1 cellular context compared by ENCODE assay signal in the genomic region with DNA sequence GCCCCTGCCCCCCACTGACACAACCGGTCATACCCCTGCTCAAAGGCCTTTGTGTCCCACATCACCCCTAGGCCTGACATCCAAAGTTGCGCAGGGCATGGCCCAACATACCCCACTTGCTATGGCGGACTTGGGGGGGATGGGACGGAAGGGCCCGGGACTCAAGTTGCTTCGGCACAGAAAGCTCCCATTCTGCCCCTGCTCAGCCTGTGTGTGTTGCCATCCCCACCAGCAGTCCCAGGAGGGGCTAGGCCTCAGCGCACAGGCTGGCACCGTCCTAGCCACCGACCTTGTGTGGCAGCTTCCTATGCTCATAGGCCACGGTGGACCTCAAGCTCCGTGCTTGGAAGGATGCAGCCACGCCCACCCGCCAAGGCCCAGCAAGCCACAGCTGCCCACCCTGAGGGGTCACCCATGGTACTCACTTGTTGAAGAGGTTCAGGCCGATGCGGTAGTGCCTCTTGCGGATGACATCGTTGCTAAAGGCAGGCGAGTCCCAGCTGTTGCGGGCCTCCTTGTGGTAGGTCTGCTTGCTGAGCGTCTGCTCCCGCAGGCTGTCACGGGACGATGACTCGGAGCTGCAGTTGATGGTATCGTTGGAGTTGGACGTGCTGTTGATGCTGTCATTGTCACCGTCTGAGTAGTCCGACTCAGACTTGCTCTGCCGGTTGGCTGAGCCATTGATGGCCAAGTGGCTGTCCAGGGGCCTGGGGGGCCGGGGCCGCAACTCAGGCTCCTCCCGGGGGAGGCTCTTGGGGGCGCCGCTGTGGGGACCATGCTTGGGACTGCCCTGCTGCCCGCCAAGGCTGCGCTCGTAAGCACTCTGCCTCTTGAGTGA.
TF ChIP-seq lines count a peak whose summit lies in the region.

No MANE protein-coding gene starts in this region.

TF ChIP-seq in K562, 482 proteins besides CTCF, POLR2A, EP300 and RAD21 (continued from another document):
- TF ChIP-seq SAP30 (IDR thresholded peaks at IDR 0.05; ENCODE audit: borderline replicate concordance, insufficient read depth, low read depth, low read length, poor library complexity, severe bottlenecking) = no peak
- peak; percentile 69; the same call in 1 of the 2 replicates for TF ChIP-seq TOE1 (IDR thresholded peaks at IDR 0.05; ENCODE audit: borderline replicate concordance)
- no peak for TF ChIP-seq TOE1 (CRISPR knock-in tag; IDR thresholded peaks at IDR 0.05; ENCODE audit: borderline replicate concordance, low read depth)
- no peak for TF ChIP-seq NR4A1 (CRISPR knock-in tag; IDR thresholded peaks at IDR 0.05)
- TF ChIP-seq NR4A1 (tag; IDR thresholded peaks at IDR 0.05) = peak; percentile 61; the same call in 1 of the 2 replicates
- 0 out of 2 replicates have a peak, but pooled peaks have one; percentile 28 for TF ChIP-seq SMARCE1 (IDR thresholded peaks at IDR 0.05)
- 0 out of 2 replicates have a peak, but pooled peaks have one; percentile 42 for TF ChIP-seq SMAD3 (CRISPR knock-in tag; conservative IDR thresholded peaks at IDR 0.05)
- no peak for TF ChIP-seq ZNF212 (CRISPR knock-in tag; IDR thresholded peaks at IDR 0.05)
- TF ChIP-seq ZNF589 (CRISPR knock-in tag; IDR thresholded peaks at IDR 0.05; ENCODE audit: low read depth) = peak; percentile 72; the same call in 1 of the 2 replicates
- peak; percentile 88 for TF ChIP-seq CXXC5 (CRISPR knock-in tag; IDR thresholded peaks at IDR 0.05)
- peak; percentile 94 for TF ChIP-seq FOSL1 (tag; conservative IDR thresholded peaks at IDR 0.05)
- peak; percentile 72; the same call in 1 of the 2 replicates for TF ChIP-seq MEF2D (tag; conservative IDR thresholded peaks at IDR 0.05; ENCODE audit: low read depth)
- no peak for TF ChIP-seq ZNF668 (CRISPR knock-in tag; IDR thresholded peaks at IDR 0.05)
- peak; percentile 73 for TF ChIP-seq CREM (IDR thresholded peaks at IDR 0.05; ENCODE audit: low read depth)
- TF ChIP-seq ZBTB17 (CRISPR knock-in tag; IDR thresholded peaks at IDR 0.05) = peak; percentile 47; the same call in 1 of the 2 replicates
- peak; percentile 99 for TF ChIP-seq BHLHE40 (IDR thresholded peaks at IDR 0.05; ENCODE audit: low read length)
- TF ChIP-seq EHMT2 (IDR thresholded peaks at IDR 0.05) = no peak
- 0 out of 2 replicates have a peak, but pooled peaks have one; percentile 14 for TF ChIP-seq BCOR (IDR thresholded peaks at IDR 0.05)
- TF ChIP-seq, protein P1, sequence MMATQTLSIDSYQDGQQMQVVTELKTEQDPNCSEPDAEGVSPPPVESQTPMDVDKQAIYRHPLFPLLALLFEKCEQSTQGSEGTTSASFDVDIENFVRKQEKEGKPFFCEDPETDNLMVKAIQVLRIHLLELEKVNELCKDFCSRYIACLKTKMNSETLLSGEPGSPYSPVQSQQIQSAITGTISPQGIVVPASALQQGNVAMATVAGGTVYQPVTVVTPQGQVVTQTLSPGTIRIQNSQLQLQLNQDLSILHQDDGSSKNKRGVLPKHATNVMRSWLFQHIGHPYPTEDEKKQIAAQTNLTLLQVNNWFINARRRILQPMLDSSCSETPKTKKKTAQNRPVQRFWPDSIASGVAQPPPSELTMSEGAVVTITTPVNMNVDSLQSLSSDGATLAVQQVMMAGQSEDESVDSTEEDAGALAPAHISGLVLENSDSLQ (IDR thresholded peaks at IDR 0.05) = peak; percentile 39; the same call in 1 of the 2 replicates
- TF ChIP-seq, protein P2, sequence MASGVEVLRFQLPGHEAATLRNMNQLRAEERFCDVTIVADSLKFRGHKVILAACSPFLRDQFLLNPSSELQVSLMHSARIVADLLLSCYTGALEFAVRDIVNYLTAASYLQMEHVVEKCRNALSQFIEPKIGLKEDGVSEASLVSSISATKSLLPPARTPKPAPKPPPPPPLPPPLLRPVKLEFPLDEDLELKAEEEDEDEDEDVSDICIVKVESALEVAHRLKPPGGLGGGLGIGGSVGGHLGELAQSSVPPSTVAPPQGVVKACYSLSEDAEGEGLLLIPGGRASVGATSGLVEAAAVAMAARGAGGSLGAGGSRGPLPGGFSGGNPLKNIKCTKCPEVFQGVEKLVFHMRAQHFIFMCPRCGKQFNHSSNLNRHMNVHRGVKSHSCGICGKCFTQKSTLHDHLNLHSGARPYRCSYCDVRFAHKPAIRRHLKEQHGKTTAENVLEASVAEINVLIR (CRISPR knock-in tag; IDR thresholded peaks at IDR 0.05) = 0 out of 2 replicates have a peak, but pooled peaks have one; percentile 6
- 0 out of 2 replicates have a peak, but pooled peaks have one; percentile 25 for TF ChIP-seq ZNF644 (tag; IDR thresholded peaks at IDR 0.05; ENCODE audit: low read depth)
- no peak for TF ChIP-seq EZH2 (IDR thresholded peaks at IDR 0.05; ENCODE audit: borderline replicate concordance, low read depth, low read length)
- peak; percentile 91 for TF ChIP-seq ATF7 (IDR thresholded peaks at IDR 0.05)
- TF ChIP-seq SMARCA4 (IDR thresholded peaks at IDR 0.05) = 0 out of 2 replicates have a peak, but pooled peaks have one; percentile 51
- no peak for TF ChIP-seq CREB1 (IDR thresholded peaks at IDR 0.05)
- peak; percentile 61; the same call in 1 of the 2 replicates for TF ChIP-seq CREB1 (CRISPR knock-in tag; IDR thresholded peaks at IDR 0.05)
- peak; percentile 59; the same call in 1 of the 2 replicates for TF ChIP-seq CTBP1 (IDR thresholded peaks at IDR 0.05; ENCODE audit: borderline replicate concordance)
- TF ChIP-seq ARID1B (IDR thresholded peaks at IDR 0.05) = peak; percentile 55
- TF ChIP-seq, protein P3, sequence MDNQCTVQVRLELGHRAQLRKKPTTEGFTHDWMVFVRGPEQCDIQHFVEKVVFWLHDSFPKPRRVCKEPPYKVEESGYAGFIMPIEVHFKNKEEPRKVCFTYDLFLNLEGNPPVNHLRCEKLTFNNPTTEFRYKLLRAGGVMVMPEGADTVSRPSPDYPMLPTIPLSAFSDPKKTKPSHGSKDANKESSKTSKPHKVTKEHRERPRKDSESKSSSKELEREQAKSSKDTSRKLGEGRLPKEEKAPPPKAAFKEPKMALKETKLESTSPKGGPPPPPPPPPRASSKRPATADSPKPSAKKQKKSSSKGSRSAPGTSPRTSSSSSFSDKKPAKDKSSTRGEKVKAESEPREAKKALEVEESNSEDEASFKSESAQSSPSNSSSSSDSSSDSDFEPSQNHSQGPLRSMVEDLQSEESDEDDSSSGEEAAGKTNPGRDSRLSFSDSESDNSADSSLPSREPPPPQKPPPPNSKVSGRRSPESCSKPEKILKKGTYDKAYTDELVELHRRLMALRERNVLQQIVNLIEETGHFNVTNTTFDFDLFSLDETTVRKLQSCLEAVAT (IDR thresholded peaks at IDR 0.05) = peak in 1 of 2 experiments; percentile 94; a peak in 2 of 4 replicates
- TF ChIP-seq, protein P4, sequence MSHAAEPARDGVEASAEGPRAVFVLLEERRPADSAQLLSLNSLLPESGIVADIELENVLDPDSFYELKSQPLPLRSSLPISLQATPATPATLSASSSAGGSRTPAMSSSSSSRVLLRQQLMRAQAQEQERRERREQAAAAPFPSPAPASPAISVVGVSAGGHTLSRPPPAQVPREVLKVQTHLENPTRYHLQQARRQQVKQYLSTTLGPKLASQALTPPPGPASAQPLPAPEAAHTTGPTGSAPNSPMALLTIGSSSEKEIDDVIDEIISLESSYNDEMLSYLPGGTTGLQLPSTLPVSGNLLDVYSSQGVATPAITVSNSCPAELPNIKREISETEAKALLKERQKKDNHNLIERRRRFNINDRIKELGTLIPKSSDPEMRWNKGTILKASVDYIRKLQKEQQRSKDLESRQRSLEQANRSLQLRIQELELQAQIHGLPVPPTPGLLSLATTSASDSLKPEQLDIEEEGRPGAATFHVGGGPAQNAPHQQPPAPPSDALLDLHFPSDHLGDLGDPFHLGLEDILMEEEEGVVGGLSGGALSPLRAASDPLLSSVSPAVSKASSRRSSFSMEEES (CRISPR knock-in tag; IDR thresholded peaks at IDR 0.05) = 0 out of 2 replicates have a peak, but pooled peaks have one; percentile 28
- TF ChIP-seq, protein P5, sequence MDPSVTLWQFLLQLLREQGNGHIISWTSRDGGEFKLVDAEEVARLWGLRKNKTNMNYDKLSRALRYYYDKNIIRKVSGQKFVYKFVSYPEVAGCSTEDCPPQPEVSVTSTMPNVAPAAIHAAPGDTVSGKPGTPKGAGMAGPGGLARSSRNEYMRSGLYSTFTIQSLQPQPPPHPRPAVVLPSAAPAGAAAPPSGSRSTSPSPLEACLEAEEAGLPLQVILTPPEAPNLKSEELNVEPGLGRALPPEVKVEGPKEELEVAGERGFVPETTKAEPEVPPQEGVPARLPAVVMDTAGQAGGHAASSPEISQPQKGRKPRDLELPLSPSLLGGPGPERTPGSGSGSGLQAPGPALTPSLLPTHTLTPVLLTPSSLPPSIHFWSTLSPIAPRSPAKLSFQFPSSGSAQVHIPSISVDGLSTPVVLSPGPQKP (CRISPR knock-in tag; IDR thresholded peaks at IDR 0.05) = 0 out of 2 replicates have a peak, but pooled peaks have one; percentile 73
- TF ChIP-seq CEBPG (CRISPR knock-in tag; IDR thresholded peaks at IDR 0.05) = peak; percentile 18; the same call in 1 of the 2 replicates
- no peak for TF ChIP-seq CEBPG (tag; conservative IDR thresholded peaks at IDR 0.05 in 1 of 2, IDR thresholded peaks at IDR 0.05 in 1 of 2)
- TF ChIP-seq, protein P6, sequence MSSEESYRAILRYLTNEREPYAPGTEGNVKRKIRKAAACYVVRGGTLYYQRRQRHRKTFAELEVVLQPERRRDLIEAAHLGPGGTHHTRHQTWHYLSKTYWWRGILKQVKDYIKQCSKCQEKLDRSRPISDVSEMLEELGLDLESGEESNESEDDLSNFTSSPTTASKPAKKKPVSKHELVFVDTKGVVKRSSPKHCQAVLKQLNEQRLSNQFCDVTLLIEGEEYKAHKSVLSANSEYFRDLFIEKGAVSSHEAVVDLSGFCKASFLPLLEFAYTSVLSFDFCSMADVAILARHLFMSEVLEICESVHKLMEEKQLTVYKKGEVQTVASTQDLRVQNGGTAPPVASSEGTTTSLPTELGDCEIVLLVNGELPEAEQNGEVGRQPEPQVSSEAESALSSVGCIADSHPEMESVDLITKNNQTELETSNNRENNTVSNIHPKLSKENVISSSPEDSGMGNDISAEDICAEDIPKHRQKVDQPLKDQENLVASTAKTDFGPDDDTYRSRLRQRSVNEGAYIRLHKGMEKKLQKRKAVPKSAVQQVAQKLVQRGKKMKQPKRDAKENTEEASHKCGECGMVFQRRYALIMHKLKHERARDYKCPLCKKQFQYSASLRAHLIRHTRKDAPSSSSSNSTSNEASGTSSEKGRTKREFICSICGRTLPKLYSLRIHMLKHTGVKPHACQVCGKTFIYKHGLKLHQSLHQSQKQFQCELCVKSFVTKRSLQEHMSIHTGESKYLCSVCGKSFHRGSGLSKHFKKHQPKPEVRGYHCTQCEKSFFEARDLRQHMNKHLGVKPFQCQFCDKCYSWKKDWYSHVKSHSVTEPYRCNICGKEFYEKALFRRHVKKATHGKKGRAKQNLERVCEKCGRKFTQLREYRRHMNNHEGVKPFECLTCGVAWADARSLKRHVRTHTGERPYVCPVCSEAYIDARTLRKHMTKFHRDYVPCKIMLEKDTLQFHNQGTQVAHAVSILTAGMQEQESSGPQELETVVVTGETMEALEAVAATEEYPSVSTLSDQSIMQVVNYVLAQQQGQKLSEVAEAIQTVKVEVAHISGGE (CRISPR knock-in tag; IDR thresholded peaks at IDR 0.05) = peak in 1 of 3 experiments; percentile 57; a peak in 1 of 6 replicates
- TF ChIP-seq, protein P7, sequence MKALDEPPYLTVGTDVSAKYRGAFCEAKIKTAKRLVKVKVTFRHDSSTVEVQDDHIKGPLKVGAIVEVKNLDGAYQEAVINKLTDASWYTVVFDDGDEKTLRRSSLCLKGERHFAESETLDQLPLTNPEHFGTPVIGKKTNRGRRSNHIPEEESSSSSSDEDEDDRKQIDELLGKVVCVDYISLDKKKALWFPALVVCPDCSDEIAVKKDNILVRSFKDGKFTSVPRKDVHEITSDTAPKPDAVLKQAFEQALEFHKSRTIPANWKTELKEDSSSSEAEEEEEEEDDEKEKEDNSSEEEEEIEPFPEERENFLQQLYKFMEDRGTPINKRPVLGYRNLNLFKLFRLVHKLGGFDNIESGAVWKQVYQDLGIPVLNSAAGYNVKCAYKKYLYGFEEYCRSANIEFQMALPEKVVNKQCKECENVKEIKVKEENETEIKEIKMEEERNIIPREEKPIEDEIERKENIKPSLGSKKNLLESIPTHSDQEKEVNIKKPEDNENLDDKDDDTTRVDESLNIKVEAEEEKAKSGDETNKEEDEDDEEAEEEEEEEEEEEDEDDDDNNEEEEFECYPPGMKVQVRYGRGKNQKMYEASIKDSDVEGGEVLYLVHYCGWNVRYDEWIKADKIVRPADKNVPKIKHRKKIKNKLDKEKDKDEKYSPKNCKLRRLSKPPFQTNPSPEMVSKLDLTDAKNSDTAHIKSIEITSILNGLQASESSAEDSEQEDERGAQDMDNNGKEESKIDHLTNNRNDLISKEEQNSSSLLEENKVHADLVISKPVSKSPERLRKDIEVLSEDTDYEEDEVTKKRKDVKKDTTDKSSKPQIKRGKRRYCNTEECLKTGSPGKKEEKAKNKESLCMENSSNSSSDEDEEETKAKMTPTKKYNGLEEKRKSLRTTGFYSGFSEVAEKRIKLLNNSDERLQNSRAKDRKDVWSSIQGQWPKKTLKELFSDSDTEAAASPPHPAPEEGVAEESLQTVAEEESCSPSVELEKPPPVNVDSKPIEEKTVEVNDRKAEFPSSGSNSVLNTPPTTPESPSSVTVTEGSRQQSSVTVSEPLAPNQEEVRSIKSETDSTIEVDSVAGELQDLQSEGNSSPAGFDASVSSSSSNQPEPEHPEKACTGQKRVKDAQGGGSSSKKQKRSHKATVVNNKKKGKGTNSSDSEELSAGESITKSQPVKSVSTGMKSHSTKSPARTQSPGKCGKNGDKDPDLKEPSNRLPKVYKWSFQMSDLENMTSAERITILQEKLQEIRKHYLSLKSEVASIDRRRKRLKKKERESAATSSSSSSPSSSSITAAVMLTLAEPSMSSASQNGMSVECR (CRISPR knock-in tag; IDR thresholded peaks at IDR 0.05) = peak; percentile 59; the same call in 1 of the 2 replicates
- TF ChIP-seq, protein P8, sequence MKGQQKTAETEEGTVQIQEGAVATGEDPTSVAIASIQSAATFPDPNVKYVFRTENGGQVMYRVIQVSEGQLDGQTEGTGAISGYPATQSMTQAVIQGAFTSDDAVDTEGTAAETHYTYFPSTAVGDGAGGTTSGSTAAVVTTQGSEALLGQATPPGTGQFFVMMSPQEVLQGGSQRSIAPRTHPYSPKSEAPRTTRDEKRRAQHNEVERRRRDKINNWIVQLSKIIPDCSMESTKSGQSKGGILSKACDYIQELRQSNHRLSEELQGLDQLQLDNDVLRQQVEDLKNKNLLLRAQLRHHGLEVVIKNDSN (CRISPR knock-in tag; IDR thresholded peaks at IDR 0.05) = peak; percentile 56
- TF ChIP-seq ZNF583 (CRISPR knock-in tag; IDR thresholded peaks at IDR 0.05) = 0 out of 2 replicates have a peak, but pooled peaks have one; percentile 17
- peak; percentile 32; the same call in 1 of the 2 replicates for TF ChIP-seq CBFA2T3 (IDR thresholded peaks at IDR 0.05)
